9 cellular contexts compared by ENCODE assay signal in the genomic region with DNA sequence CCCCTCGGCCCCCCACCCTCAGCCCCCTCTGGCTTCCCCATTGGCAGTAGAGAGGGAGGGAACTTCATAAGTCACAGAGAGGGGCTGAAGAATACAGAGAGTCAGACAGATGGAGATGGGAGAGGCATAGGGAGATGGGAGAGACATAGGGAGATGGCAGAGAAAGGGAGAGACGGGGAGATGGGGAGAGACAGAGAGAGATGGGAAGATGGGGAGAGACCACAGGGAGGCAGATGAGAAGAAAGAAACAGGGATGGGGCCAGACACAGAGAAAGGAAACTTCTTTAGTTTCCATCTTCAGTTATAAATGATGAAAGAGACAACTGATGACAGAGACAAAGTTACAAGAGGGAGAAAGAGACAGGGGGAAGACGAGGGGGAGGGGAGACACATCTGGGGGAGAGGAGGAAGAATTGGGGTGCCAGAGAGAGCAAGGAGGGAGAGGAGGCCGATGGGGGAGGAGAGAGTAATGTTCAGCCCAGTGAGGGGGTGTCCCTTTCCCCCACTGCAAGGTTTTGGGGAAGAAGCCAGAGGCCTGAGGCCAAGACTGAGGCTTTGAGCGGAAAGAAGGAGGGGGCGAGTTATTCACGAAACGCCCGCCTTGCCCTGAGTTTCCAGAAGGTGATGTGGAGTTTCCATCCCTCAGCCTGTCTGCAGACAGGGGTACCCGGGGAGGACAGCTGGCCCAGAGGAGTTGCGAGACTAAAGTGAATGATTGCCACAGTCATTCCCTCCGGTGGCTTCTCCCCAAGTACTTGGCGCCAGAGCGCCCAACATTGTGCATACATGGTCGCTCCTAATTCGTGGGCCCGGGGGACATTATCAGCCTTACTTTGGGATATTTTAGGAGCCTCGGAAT. TPM values are rescaled to one million over a fixed set of nuclear protein-coding genes. Genes with fewer than 3 reads are reported as not detected.
DNase-seq lines count a peak whose midpoint lies in the region; ATAC-seq, FAIRE-seq and TF ChIP-seq lines count a peak whose summit lies in the region.
"Had no signal": no experiment of that assay in that cellular context is flagged by ENCODE, and none has a peak within 500 bp of the region (broad histone marks: within the 10 kb centered on the region; RNA-seq: fewer than 3 reads in every experiment).

No MANE protein-coding gene starts in this region.

- no peaks in the 10 kb centered on the region for H3K9me2 ChIP-seq in DOHH2 (replicated peaks; ENCODE audit: control insufficient read depth, low read length)

- peaks cover 45% of the 10 kb centered on the region for H3K79me2 ChIP-seq in DOHH2 (ENCODE audit: control insufficient read depth, low read length)

- peak in 3 of 5 experiments; percentile 44 to 73 (median 70) for DNase-seq in T-helper 2 cell
- no peak for DNase-seq in small intestine
- no peak for DNase-seq in frontal cortex (ENCODE audit: low spot score in 2 of 2)
- DNase-seq in head of caudate nucleus: no peak
- DNase-seq in NCI-H510A (lab: John Stamatoyannopoulos, UW): no peak

- WGBS in small intestine, 3 donors: 33 to 46% (median 34%) methylated on average over 15 to 18 of the region's 18 CpGs

- intact Hi-C loops in head of caudate nucleus (cut with DNase I): no loop called here

- ATAC-seq in HG02943 (IDR thresholded peaks at IDR 0.05; ENCODE audit: low read depth, unreplicated experiment): peak; percentile 18

- H3K4me3 ChIP-seq in DOHH2 (ENCODE audit: low read length) (peak overlapping the region; percentile 86), duodenal mucosa (ENCODE audit: low read depth in 1 of 2, low read length in 2 of 2) (peak overlapping the region in 1 of 2 donors; percentile 57), small intestine (ENCODE audit: low read depth in 1 of 2, low read length in 2 of 2) (no peak overlapping the region)

- H3K4me2 ChIP-seq in DOHH2 (ENCODE audit: low read length): peak overlapping the region; percentile 77

- no peaks in the 10 kb centered on the region for H3K27me3 ChIP-seq in DOHH2 (ENCODE audit: control insufficient read depth, low read length)
- H3K27me3 ChIP-seq in duodenal mucosa (ENCODE audit: control insufficient read depth in 1 of 2, insufficient read depth in 2 of 2, low read length in 2 of 2): no peaks in the 10 kb centered on the region
- H3K27me3 ChIP-seq in small intestine (ENCODE audit: control insufficient read depth in 2 of 2, insufficient read depth in 2 of 2, low read length in 2 of 2): no peaks in the 10 kb centered on the region
- H3K27me3 ChIP-seq: right lobe of liver had no signal

- H3F3A ChIP-seq in DOHH2 (ENCODE audit: control insufficient read depth, insufficient read depth): peaks cover 63% of the 10 kb centered on the region

- H3K9ac ChIP-seq in duodenal mucosa (ENCODE audit: low read depth in 1 of 2, low read length in 2 of 2): no peak overlapping the region

- H3K4me1 ChIP-seq in DOHH2 (ENCODE audit: control insufficient read depth, low read length) (peaks cover 80% of the 10 kb centered on the region), duodenal mucosa (ENCODE audit: control insufficient read depth in 1 of 2, insufficient read depth in 2 of 2, low read length in 2 of 2) (peaks cover 22 to 26% of the 10 kb centered on the region in 2 donors), small intestine (ENCODE audit: control insufficient read depth in 2 of 2, insufficient read depth in 1 of 2, low read depth in 1 of 2, low read length in 1 of 2) (peaks cover 3 to 4% of the 10 kb centered on the region in 2 donors)

- TF ChIP-seq CTCF in DOHH2 (IDR thresholded peaks at IDR 0.05; ENCODE audit: low read depth, low read length, poor library complexity, severe bottlenecking): no peak

- H4K20me1 ChIP-seq in DOHH2 (ENCODE audit: control insufficient read depth, insufficient read depth, low read depth, low read length): no peaks in the 10 kb centered on the region

- H3K27ac ChIP-seq in DOHH2 (ENCODE audit: low read depth, low read length) (peak overlapping the region; percentile 96), duodenal mucosa (ENCODE audit: low read depth, low read length) (peak overlapping the region; percentile 34), small intestine (ENCODE audit: low read depth in 1 of 2, low read length in 1 of 2) (peak overlapping the region; percentile 71 to 83)

- no peak for FAIRE-seq in small intestine (lab: Jason Lieb, UNC)
- no peak for FAIRE-seq in frontal cortex (lab: Jason Lieb, UNC)

- H3K36me3 ChIP-seq in DOHH2 (ENCODE audit: control insufficient read depth, low read length): peaks cover 39% of the 10 kb centered on the region
- peaks cover 20 to 29% of the 10 kb centered on the region in 2 donors for H3K36me3 ChIP-seq in duodenal mucosa (ENCODE audit: control insufficient read depth in 1 of 2, insufficient read depth in 2 of 2, low read length in 2 of 2)
- H3K36me3 ChIP-seq in small intestine (ENCODE audit: control insufficient read depth in 2 of 2, insufficient read depth in 2 of 2, low read length in 2 of 2): peaks cover 4 to 10% of the 10 kb centered on the region in 2 donors

- no peaks in the 10 kb centered on the region for H3K9me3 ChIP-seq in DOHH2 (ENCODE audit: control insufficient read depth, insufficient read depth, low read length)
- no peaks in the 10 kb centered on the region for H3K9me3 ChIP-seq in duodenal mucosa (ENCODE audit: control insufficient read depth in 1 of 2, low read length in 2 of 2)
- no peaks in the 10 kb centered on the region for H3K9me3 ChIP-seq in small intestine (ENCODE audit: control insufficient read depth, low read depth)
- H3K9me3 ChIP-seq: right lobe of liver had no signal

RNA-seq across cellular contexts. Expression of gene PPAN, which starts 0.7 kb away (rescaled TPM):
- polyA plus RNA-seq in small intestine: 10 to 100 TPM; 26.2 to 48.3 (median 37.3) TPM
- 15.1 TPM for total RNA-seq in frontal cortex

RNA-seq across cellular contexts. Expression of gene ANGPTL6, which starts 3.0 kb away (rescaled TPM):
- under 1 TPM; 0.45 to 0.72 (median 0.54) TPM for polyA plus RNA-seq in small intestine
- total RNA-seq in frontal cortex: not detected

RNA-seq across cellular contexts. Expression of gene P2RY11, which starts 6.0 kb away (rescaled TPM):
- 10 to 100 TPM in 1 of 3 donors, 1 to 10 TPM in 2; 3.8 to 14.6 (median 6.3) TPM for polyA plus RNA-seq in small intestine
- total RNA-seq in frontal cortex: 4.1 TPM

RNA-seq across cellular contexts. Expression of gene EIF3G, which starts 14.2 kb away (rescaled TPM):
- 100 to 1,000 TPM; 138 to 218 (median 213) TPM for polyA plus RNA-seq in small intestine
- 108 TPM for total RNA-seq in frontal cortex

RNA-seq across cellular contexts. Expression of gene SHFL, which starts 19.4 kb away (rescaled TPM):
- 10 to 100 TPM; 32.5 to 60.8 (median 40.5) TPM for polyA plus RNA-seq in small intestine
- 3.3 TPM for total RNA-seq in frontal cortex

Comparison
In these comparisons a context has a peak if more than half of its experiments do, and no peak if none do; other contexts are left out.
1. H3K27ac ChIP-seq: peak in every context shown above with its lines; median percentile 96 in DOHH2; 77 in small intestine; 34 in duodenal mucosa.
2. DNase-seq: peak in T-helper 2 cell (3 of 5); none in small intestine (single experiment), frontal cortex (0 of 2), head of caudate nucleus (0 of 42) and NCI-H510A (single experiment).